ENCODE assay signal across 8 cellular contexts in the genomic region with DNA sequence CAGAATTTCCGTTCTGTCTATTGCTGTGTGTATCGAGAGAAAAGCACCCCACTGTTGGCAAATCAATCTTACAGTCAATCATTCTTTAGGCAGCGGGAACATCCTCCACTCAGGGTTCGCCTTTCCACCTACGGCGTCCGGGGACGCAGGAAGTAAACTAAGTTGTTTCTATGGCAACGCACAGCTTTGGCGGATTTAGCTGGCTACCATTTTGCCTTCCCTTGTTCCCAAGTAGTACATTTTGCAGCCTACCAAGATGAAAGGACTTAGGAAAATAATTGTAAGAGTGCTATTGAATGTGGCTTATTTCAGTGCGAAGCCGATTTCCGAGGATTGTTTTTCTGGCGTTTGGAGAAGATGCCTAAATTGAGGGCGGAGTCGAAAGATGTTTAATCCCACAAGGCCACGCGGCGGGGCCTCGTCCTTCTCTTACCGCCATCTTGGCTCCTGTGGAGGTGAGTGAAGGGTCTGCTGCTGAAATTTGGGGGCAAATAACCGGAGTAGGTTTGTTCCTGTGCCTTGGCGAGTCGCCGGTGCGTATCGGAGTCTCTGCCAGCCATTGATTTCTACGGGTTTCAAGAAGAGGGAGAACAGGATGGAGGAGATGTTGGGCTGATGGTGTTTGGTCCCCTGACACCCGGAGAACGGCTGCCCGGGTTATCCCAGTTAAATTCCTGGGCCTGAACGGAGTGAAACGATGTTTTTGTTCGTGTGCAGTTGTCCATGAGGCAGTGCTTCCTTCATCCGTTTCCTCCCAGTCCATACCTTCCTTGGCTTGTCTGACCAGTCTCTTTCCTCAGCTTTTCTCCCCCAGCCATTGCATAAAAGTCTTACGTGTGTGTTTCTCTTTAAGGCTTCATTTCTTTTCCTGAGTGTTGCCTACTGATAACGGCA. TPM values are rescaled to one million over a fixed set of nuclear protein-coding genes. Genes with fewer than 3 reads are reported as not detected.
DNase-seq lines count a peak whose midpoint lies in the region; ATAC-seq and TF ChIP-seq lines count a peak whose summit lies in the region.

RPL35A (plus strand) TSS at position 424 of the 894 bp plus-strand sequence. CDS start 778 bp downstream, outside the sequence.

- H3K9me3 Mint-ChIP-seq in effector memory CD8-positive, alpha-beta T cell: no peaks in the 10 kb centered on the region

- peaks cover 37 to 53% of the 10 kb centered on the region in 2 donors for H3K4me1 Mint-ChIP-seq in effector memory CD8-positive, alpha-beta T cell (ENCODE audit: low read depth in 2 of 2)

- peak; percentile 91 for ATAC-seq in effector memory CD8-positive, alpha-beta T cell (replicated peaks)

- H3K27me3 Mint-ChIP-seq in effector memory CD8-positive, alpha-beta T cell: no peaks in the 10 kb centered on the region

- POLR2A ChIA-PET in activated CD8-positive, alpha-beta memory T cell treated with anti-CD3 and anti-CD28 coated beads for 36 hours (lab: Charles Lee): interaction anchor here (0.9 to 2.5 kb wide), 4 partner anchors 9 to 131 kb away, joined by 4 to 9 read pairs (median 6); no protein-coding TSS in a partner anchor

- TF ChIP-seq CTCF in GM20000 (IDR thresholded peaks at IDR 0.05; ENCODE audit: extremely low read depth, missing control alignments): no peak

- peaks cover 61% of the 10 kb centered on the region for H3K36me3 Mint-ChIP-seq in effector memory CD8-positive, alpha-beta T cell (ENCODE audit: insufficient read depth)

- peak; percentile 66 for DNase-seq in CMK (ENCODE audit: low read depth)
- DNase-seq in GM20000 (ENCODE audit: low spot score): peak; percentile 87
- peak; percentile 98 for DNase-seq in HT-29 (ENCODE audit: low spot score)
- peak; percentile 91 to 99 for DNase-seq in NOMO-1 (lab: John Stamatoyannopoulos, UW; ENCODE audit: unreplicated experiment in 2 of 2)
- DNase-seq in effector memory CD8-positive, alpha-beta T cell: peak; percentile 84 to 94 (median 88)
- DNase-seq in medulla oblongata (ENCODE audit: extremely low spot score): peak; percentile 95
- DNase-seq in stimulated activated CD8-positive, alpha-beta memory T cell treated with anti-CD3 and anti-CD28 coated beads, Interleukin-12 subunit alpha, Interleukin-12 subunit beta, amount 100 ng/mL, for 1 hour (ENCODE audit: low read depth): peak; percentile 76

- H3K4me3 Mint-ChIP-seq in effector memory CD8-positive, alpha-beta T cell: peak within 1 kb of the TSS; percentile 94 to 96

- CTCF ChIA-PET in activated CD8-positive, alpha-beta memory T cell treated with anti-CD3 and anti-CD28 coated beads for 36 hours (lab: Charles Lee): interaction anchor here (0.6 to 1.8 kb wide), 6 partner anchors 9 to 131 kb away, joined by 3 to 7 read pairs (median 4); partner anchors contain the start of gene LMLN

- H3K27ac Mint-ChIP-seq in effector memory CD8-positive, alpha-beta T cell: peak within 1 kb of the TSS; percentile 100

RNA-seq across cellular contexts. Expression of gene RPL35A, which starts in this region (rescaled TPM):
- total RNA-seq in HT-29 (2014; rRNA removed; shearing (Covaris generic)): 587 and 710 TPM in 2 replicates
- total RNA-seq in activated CD8-positive, alpha-beta memory T cell treated with anti-CD3 and anti-CD28 coated beads for 36 hours: 1,000 to 10,000 TPM; 1,342 to 1,357 TPM

Comparison
In these comparisons a context has a peak if more than half of its experiments do, and no peak if none do; other contexts are left out.
1. Peak in every context shown above with its lines: DNase-seq and ATAC-seq.